Comparison of ENCODE assay signal across 21 cellular contexts in the genomic region with DNA sequence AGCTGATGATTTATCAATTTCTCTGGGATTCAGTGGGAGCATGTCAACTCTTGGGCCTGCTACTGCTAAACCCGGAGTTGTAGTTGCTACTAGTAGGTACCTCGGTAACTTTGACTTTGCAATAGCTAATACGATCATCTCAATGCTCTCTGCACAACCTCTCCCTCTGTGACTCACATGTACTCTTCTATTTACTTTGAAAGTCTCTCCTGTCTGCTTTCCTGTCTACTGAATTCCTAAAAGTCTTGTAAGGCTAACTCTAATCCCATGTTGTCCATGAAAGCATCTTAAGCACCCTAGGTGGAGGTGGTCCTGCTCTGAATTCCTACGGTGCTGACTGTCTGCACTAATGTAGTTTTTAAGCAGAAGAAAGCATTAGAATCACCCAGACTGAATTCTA. TPM values are rescaled to one million over a fixed set of nuclear protein-coding genes. Genes with fewer than 3 reads are reported as not detected.
DNase-seq lines count a peak whose midpoint lies in the region; ATAC-seq, FAIRE-seq and TF ChIP-seq lines count a peak whose summit lies in the region.
"Had no signal": no experiment of that assay in that cellular context is flagged by ENCODE, and none has a peak within 500 bp of the region (broad histone marks: within the 10 kb centered on the region; RNA-seq: fewer than 3 reads in every experiment).

No MANE protein-coding gene starts in this region.

- no peaks in the 10 kb centered on the region for H3K9me3 ChIP-seq in A549
- no peaks in the 10 kb centered on the region for H3K9me3 ChIP-seq in K562 (replicated peaks; ENCODE audit: control insufficient read depth, insufficient read depth, low read depth, low read length)
- no peaks in the 10 kb centered on the region for H3K9me3 ChIP-seq in gastrocnemius medialis
- H3K9me3 ChIP-seq: BLaER1 treated with 17β-estradiol and CSF1 and Interleukin-3, amounts not matched to agents 10 nM and 100 nM; HAP-1 had no signal

- POLR2A ChIA-PET in A549 (lab: Yijun Ruan, JAX) = interaction anchor here (0.7 to 1.0 kb wide), 2 partner anchors 141 to 181 kb away, joined by 3 read pairs; a partner anchor contains a TSS
- POLR2A ChIA-PET in K562 (lab: Yijun Ruan, JAX) = interaction anchor here (1.1 kb wide), 1 partner anchor 9 kb away, joined by 3 read pairs; no protein-coding TSS in a partner anchor

- DNase-seq in A549 (ENCODE audit: low read depth in 1 of 2, low spot score in 1 of 2) (peak; percentile 18 to 48), NCI-H460 (ENCODE audit: extremely low read depth, low read depth) (peak; percentile 12), K562 (ENCODE audit: extremely low read depth in 1 of 4, low spot score in 3 of 4) (no peak), iris pigment epithelial cell (ENCODE audit: low read depth) (peak; percentile 29), KG1 (lab: John Stamatoyannopoulos, UW) (no peak), D341Med (ENCODE audit: low spot score) (no peak), gastrocnemius medialis (no peak)
- DNase-seq in activated naive CD4-positive, alpha-beta T cell treated with anti-CD3 and anti-CD28 coated beads, Interleukin-2, amount 10 ng/mL, durations not matched to agents 7 days and 5 days = no peak
- DNase-seq: 8988T; ACHN; Calu3; CD4-positive, CD25-positive, alpha-beta regulatory T cell; DMS79 had no signal

- H3K4me2 ChIP-seq in A549 = peak overlapping the region; percentile 53
- H3K4me2 ChIP-seq in K562 (ENCODE audit: insufficient read depth, low read length) = no peak overlapping the region
- H3K4me2 ChIP-seq: BLaER1 treated with 17β-estradiol and CSF1 and Interleukin-3, amounts not matched to agents 10 nM and 100 nM had no signal

- TF ChIP-seq CTCF in A549 (IDR thresholded peaks at IDR 0.05) (no peak), K562 (IDR thresholded peaks at IDR 0.05 in 2 of 3, conservative IDR thresholded peaks at IDR 0.05 in 1 of 3; ENCODE audit: insufficient read depth in 2 of 3, low read depth in 1 of 3, low read length in 3 of 3) (no peak), gastrocnemius medialis (IDR thresholded peaks at IDR 0.05 in 4 of 5, conservative IDR thresholded peaks at IDR 0.05 in 1 of 5) (no peak)

- no peaks in the 10 kb centered on the region for H3K79me2 ChIP-seq in K562 (ENCODE audit: control insufficient read depth, insufficient read depth, low read length)

- H3K27me3 ChIP-seq in K562 (ENCODE audit: control insufficient read depth in 2 of 2, insufficient read depth in 2 of 2, low read length in 2 of 2) (peaks cover 2 to 4% of the 10 kb centered on the region in 2 experiments; a peak in 2 of 5 replicates), gastrocnemius medialis (no peaks in the 10 kb centered on the region)
- H3K27me3 ChIP-seq: BLaER1 treated with 17β-estradiol and CSF1 and Interleukin-3, amounts not matched to agents 10 nM and 100 nM had no signal

- intact Hi-C loops in K562 (cut with micrococcal nuclease) (loop anchor here (10.0 kb wide), 1 partner anchor 251 kb away; a partner anchor contains a TSS), gastrocnemius medialis (cut with DNase I; ENCODE audit: low total_unique reads) (no loop called here)

- no peaks in the 10 kb centered on the region for H4K20me1 ChIP-seq in K562 (replicated peaks; ENCODE audit: control insufficient read depth, insufficient read depth, low read length)
- H4K20me1 ChIP-seq: BLaER1 treated with 17β-estradiol and CSF1 and Interleukin-3, amounts not matched to agents 10 nM and 100 nM had no signal

- H3K9ac ChIP-seq in K562 (ENCODE audit: insufficient read depth in 1 of 2, low read depth in 2 of 2, low read length in 2 of 2) = no peak overlapping the region
- H3K9ac ChIP-seq: BLaER1 treated with 17β-estradiol and CSF1 and Interleukin-3, amounts not matched to agents 10 nM and 100 nM had no signal

- H3K36me3 ChIP-seq in K562 (ENCODE audit: control insufficient read depth, insufficient read depth, low read length) = no peaks in the 10 kb centered on the region
- no peaks in the 10 kb centered on the region for H3K36me3 ChIP-seq in gastrocnemius medialis
- H3K36me3 ChIP-seq: BLaER1 treated with 17β-estradiol and CSF1 and Interleukin-3, amounts not matched to agents 10 nM and 100 nM; HAP-1 had no signal

- TF ChIP-seq RAD21 in A549 (conservative IDR thresholded peaks at IDR 0.05 in 1 of 2, IDR thresholded peaks at IDR 0.05 in 1 of 2) (no peak), K562 (CRISPR knock-in tag; conservative IDR thresholded peaks at IDR 0.05 in 1 of 2, IDR thresholded peaks at IDR 0.05 in 1 of 2) (no peak)

- H3K9me3 Mint-ChIP-seq in activated naive CD4-positive, alpha-beta T cell treated with anti-CD3 and anti-CD28 coated beads, Interleukin-2, amount 10 ng/mL, durations not matched to agents 7 days and 5 days = no peaks in the 10 kb centered on the region

- peak overlapping the region; percentile 56 for H2AFZ ChIP-seq in K562 (ENCODE audit: low read depth, low read length)

- H3K4me3 Mint-ChIP-seq in activated naive CD4-positive, alpha-beta T cell treated with anti-CD3 and anti-CD28 coated beads, Interleukin-2, amount 10 ng/mL, durations not matched to agents 7 days and 5 days = no peak overlapping the region
- H3K4me3 Mint-ChIP-seq: CD4-positive, CD25-positive, alpha-beta regulatory T cell had no signal

- no peak for TF ChIP-seq POLR2A in A549 (IDR thresholded peaks at IDR 0.05; ENCODE audit: low read length)
- TF ChIP-seq POLR2A in K562 (conservative IDR thresholded peaks at IDR 0.05) = no peak
- TF ChIP-seq POLR2A in gastrocnemius medialis (IDR thresholded peaks at IDR 0.05) = no peak

- peaks cover 3% of the 10 kb centered on the region for H3K4me1 Mint-ChIP-seq in activated naive CD4-positive, alpha-beta T cell treated with anti-CD3 and anti-CD28 coated beads, Interleukin-2, amount 10 ng/mL, durations not matched to agents 7 days and 5 days

- CTCF ChIA-PET in A549 (lab: Yijun Ruan, JAX) (no interaction called here), K562 (lab: Yijun Ruan, JAX; ENCODE audit: low intra/inter-chr PET ratio) (no interaction called here)
- CTCF ChIA-PET in activated naive CD4-positive, alpha-beta T cell treated with anti-CD3 and anti-CD28 coated beads, Interleukin-2, amount 10 ng/mL, durations not matched to agents 7 days and 5 days (lab: Charles Lee) = interaction anchor here (0.6 kb wide), 1 partner anchor 19 kb away, joined by 3 read pairs; no protein-coding TSS in a partner anchor

- no TSS peak for BruUV-seq in K562 (replicated peaks; lab: Mats Ljungman, UMichigan)

- ATAC-seq in A549 (peak; percentile 86 to 90), K562 (no peak), gastrocnemius medialis (no peak)
- ATAC-seq: GM12878, HepG2 had no signal

- in situ Hi-C loops in K562 (cut with MboI) = no loop called here
- in situ Hi-C loops in gastrocnemius medialis (cut with MboI; ENCODE audit: low sequenced_read_pairs in 4 of 4) = no loop called here

- no peaks in the 10 kb centered on the region for H3K27me3 Mint-ChIP-seq in activated naive CD4-positive, alpha-beta T cell treated with anti-CD3 and anti-CD28 coated beads, Interleukin-2, amount 10 ng/mL, durations not matched to agents 7 days and 5 days

- FAIRE-seq in A549 (lab: Jason Lieb, UNC) = no peak
- FAIRE-seq in K562 (lab: Jason Lieb, UNC) = no peak
- FAIRE-seq: GM12878, GM18507, H1, HepG2, HTR-8/SVneo had no signal

- 15% methylated on average over 4 of the region's 4 CpGs for WGBS in A549 (ENCODE audit: missing lambda C conversion rate)
- 22% methylated on average over 4 of the region's 4 CpGs for WGBS in K562 (ENCODE audit: insufficient coverage, low coverage, missing lambda C conversion rate)

- H3K4me1 ChIP-seq in A549 (peaks cover 13% of the 10 kb centered on the region), K562 (replicated peaks in 1 of 2; ENCODE audit: control insufficient read depth in 2 of 2, insufficient read depth in 2 of 2, low read length in 2 of 2) (no peaks in the 10 kb centered on the region), gastrocnemius medialis (no peaks in the 10 kb centered on the region)
- H3K4me1 ChIP-seq: BLaER1 treated with 17β-estradiol and CSF1 and Interleukin-3, amounts not matched to agents 10 nM and 100 nM had no signal

- H3K27ac Mint-ChIP-seq in activated naive CD4-positive, alpha-beta T cell treated with anti-CD3 and anti-CD28 coated beads, Interleukin-2, amount 10 ng/mL, durations not matched to agents 7 days and 5 days = no peak overlapping the region
- H3K27ac Mint-ChIP-seq: CD4-positive, CD25-positive, alpha-beta regulatory T cell had no signal

- H3K4me3 ChIP-seq in A549 (no peak overlapping the region), K562 (no peak overlapping the region), gastrocnemius medialis (no peak overlapping the region)
- H3K4me3 ChIP-seq: BLaER1 treated with 17β-estradiol and CSF1 and Interleukin-3, amounts not matched to agents 10 nM and 100 nM; GM12878; HAP-1 had no signal

- no peaks in the 10 kb centered on the region for H3K9me1 ChIP-seq in K562 (ENCODE audit: control insufficient read depth, insufficient read depth, low read length)

- TF ChIP-seq EP300 in A549 (IDR thresholded peaks at IDR 0.05) (no peak), K562 (IDR thresholded peaks at IDR 0.05; ENCODE audit: low read length) (no peak)

- H3K27ac ChIP-seq in A549 (peak overlapping the region; percentile 26 to 72; a peak in 4 of 6 replicates), K562 (ENCODE audit: extremely low read depth, low read depth, low read length) (no peak overlapping the region), gastrocnemius medialis (no peak overlapping the region)
- H3K27ac ChIP-seq: BLaER1 treated with 17β-estradiol and CSF1 and Interleukin-3, amounts not matched to agents 10 nM and 100 nM had no signal

- H3K36me3 Mint-ChIP-seq in activated naive CD4-positive, alpha-beta T cell treated with anti-CD3 and anti-CD28 coated beads, Interleukin-2, amount 10 ng/mL, durations not matched to agents 7 days and 5 days = no peaks in the 10 kb centered on the region
- H3K36me3 Mint-ChIP-seq: CD4-positive, CD25-positive, alpha-beta regulatory T cell had no signal

RNA-seq across cellular contexts. Expression of a gene that starts 29.3 kb away (rescaled TPM):
- not detected in 2 replicates for polyA plus RNA-seq in A549 (2011; rRNA removed)
- polyA plus RNA-seq in A549 (2012; cell fraction: cytosol; rRNA removed) = not detected in 2 replicates
- not detected in 2 replicates for polyA plus RNA-seq in A549 (2012; cell fraction: nucleus; rRNA removed)
- not detected in 3 replicates for polyA plus RNA-seq in A549 (2017; fragmentation: RNase III; extraction: RNeasy Plus Mini Kit Qiagen cat#74134 plus additional on column Dnase treatment)
- polyA minus RNA-seq in A549 (2011; rRNA and poly(A)+ RNA removed) = not detected in 2 replicates
- total RNA-seq in NCI-H460 (2014; rRNA removed; shearing (Covaris generic)) = not detected in 2 replicates
- polyA plus RNA-seq in NCI-H460 (2014; cell fraction: nucleus; rRNA removed) = not detected in 2 replicates
- total RNA-seq in K562 (2011; cell fraction: chromatin; rRNA removed; ENCODE audit: low replicate concordance) = not detected in 2 replicates
- total RNA-seq in K562 (2011; cell fraction: nucleolus; rRNA removed) = not detected in 2 replicates
- total RNA-seq in K562 (2011; cell fraction: nucleoplasm; rRNA removed) = not detected in 2 replicates
- total RNA-seq in K562 (2014; rRNA removed) = 0.37 TPM in 1 of 2 replicates, not detected in the other
- total RNA-seq in K562 (2014; rRNA removed; fragmentation: Illumina TruSeq; extraction: Trizol) = 0.11 and 0.29 TPM in 2 replicates
- 0.19 and 0.22 TPM in 2 replicates for total RNA-seq in K562 (2015; rRNA removed; fragmentation: Illumina TruSeq; extraction: Trizol)
- not detected in 2 replicates for total RNA-seq in K562 (2021)
- polyA plus RNA-seq in K562 (2011; rRNA removed) = 0.07 TPM in 1 of 2 replicates, not detected in the other
- polyA plus RNA-seq in K562 (2011; cell fraction: cytosol; rRNA removed) = 0.13 TPM in 1 of 2 replicates, not detected in the other
- polyA plus RNA-seq in K562 (2011; cell fraction: nucleus; rRNA removed) = 0.06 TPM in 1 of 2 replicates, not detected in the other
- 0.12 and 0.42 TPM in 2 replicates for polyA plus RNA-seq in K562 (2012)
- polyA plus RNA-seq in K562 (2014; fragmentation: Illumina TruSeq; extraction: Trizol) = not detected in 2 replicates
- under 1 TPM; 0.13 to 0.18 TPM for polyA plus RNA-seq in K562 (2014; fragmentation: Nextera tagmentation; extraction: Ambion mirVana)
- polyA plus RNA-seq in K562 (2014; rRNA removed) = 0.05 TPM in 1 of 2 replicates, not detected in the other
- polyA minus RNA-seq in K562 (2011; rRNA and poly(A)+ RNA removed) = 0.27 TPM in 1 of 2 replicates, not detected in the other
- not detected in 2 replicates for polyA minus RNA-seq in K562 (2011; cell fraction: cytosol; rRNA and poly(A)+ RNA removed)
- polyA minus RNA-seq in K562 (2011; cell fraction: nucleus; rRNA and poly(A)+ RNA removed) = 1.6 TPM in 1 of 2 replicates, not detected in the other
- total RNA-seq in gastrocnemius medialis = not detected
- total RNA-seq: Calu3; CD4-positive, CD25-positive, alpha-beta regulatory T cell; G401; GM12878; H1; HepG2 had no signal
- polyA plus RNA-seq: CD4-positive, CD25-positive, alpha-beta regulatory T cell; GM12878; H1 had no signal

Comparison
In these comparisons a context has a peak if more than half of its experiments do, and no peak if none do; other contexts are left out.
1. ATAC-seq: peak in A549 (2 of 2); none in K562 (single experiment) and gastrocnemius medialis (0 of 2).
2. DNase-seq: peak in A549 (2 of 2), NCI-H460 (single experiment) and iris pigment epithelial cell (single experiment); none in K562 (0 of 4), KG1 (single experiment), D341Med (single experiment), activated naive CD4-positive, alpha-beta T cell treated with anti-CD3 and anti-CD28 coated beads, Interleukin-2, amount 10 ng/mL, durations not matched to agents 7 days and 5 days (single experiment) and gastrocnemius medialis (0 of 2).
3. H3K27ac ChIP-seq: peak in A549 (2 of 2); none in K562 (single experiment) and gastrocnemius medialis (0 of 4).